Comparison of ENCODE assay signal across 1 cellular context in genomic region chr3:23940775-23941174, GRCh38.
TF ChIP-seq lines count a peak whose summit lies in the region.

No MANE protein-coding gene starts in this region.

TF ChIP-seq in K562, 482 proteins besides CTCF, POLR2A, EP300 and RAD21 (continued from another document and continues in another):
- TF ChIP-seq TSHZ1 (CRISPR knock-in tag; IDR thresholded peaks at IDR 0.05) (no peak), JUNB (CRISPR knock-in tag; conservative IDR thresholded peaks at IDR 0.05) (no peak), JUND (IDR thresholded peaks at IDR 0.05; ENCODE audit: borderline replicate concordance, low read depth, low read length) (peak; percentile 41; the same call in 1 of the 2 replicates), JUND (tag; IDR thresholded peaks at IDR 0.05; ENCODE audit: borderline replicate concordance, low read depth, low read length) (no peak; the same call in 2 of the 3 replicates), SRF (CRISPR knock-in tag; IDR thresholded peaks at IDR 0.05) (no peak), CREB1 (IDR thresholded peaks at IDR 0.05) (peak; percentile 88), CREB1 (CRISPR knock-in tag; IDR thresholded peaks at IDR 0.05) (peak; percentile 58; the same call in 1 of the 2 replicates), ZNF318 (IDR thresholded peaks at IDR 0.05; ENCODE audit: borderline replicate concordance in 1 of 2, low read depth in 1 of 2) (0 out of 4 replicates have a peak, but pooled peaks of 1 of the 2 experiments have one; percentile 19), DMBX1 (CRISPR knock-in tag; IDR thresholded peaks at IDR 0.05; ENCODE audit: borderline replicate concordance) (no peak), MEF2A (IDR thresholded peaks at IDR 0.05; ENCODE audit: control insufficient read depth, low read depth, low read length) (no peak), ZNF444 (CRISPR knock-in tag; IDR thresholded peaks at IDR 0.05) (no peak), NFE2 (IDR thresholded peaks at IDR 0.05; ENCODE audit: low read depth) (peak; percentile 98), ASH1L (IDR thresholded peaks at IDR 0.05; ENCODE audit: borderline replicate concordance, low read depth, partially characterized antibody) (no peak), FOXK2 (conservative IDR thresholded peaks at IDR 0.05 in 1 of 2, IDR thresholded peaks at IDR 0.05 in 1 of 2; ENCODE audit: low read depth in 2 of 2) (peak in 1 of 2 experiments; percentile 23; a peak in 2 of 4 replicates), RNF219 (CRISPR knock-in tag; IDR thresholded peaks at IDR 0.05) (no peak), TCFL5 (CRISPR knock-in tag; conservative IDR thresholded peaks at IDR 0.05) (no peak), ZHX1 (conservative IDR thresholded peaks at IDR 0.05; ENCODE audit: low read length) (no peak), REST (CRISPR knock-in tag; IDR thresholded peaks at IDR 0.05; ENCODE audit: low read depth) (no peak), TEAD4 (IDR thresholded peaks at IDR 0.05; ENCODE audit: low read length) (peak; percentile 44; the same call in 1 of the 2 replicates), TEAD4 (CRISPR knock-in tag; IDR thresholded peaks at IDR 0.05; ENCODE audit: borderline replicate concordance) (no peak), ZNF23 (CRISPR knock-in tag; IDR thresholded peaks at IDR 0.05) (no peak), ZC3H8 (IDR thresholded peaks at IDR 0.05) (no peak), MIER1 (IDR thresholded peaks at IDR 0.05; ENCODE audit: low read depth) (no peak), IRF1 (CRISPR knock-in tag; IDR thresholded peaks at IDR 0.05; ENCODE audit: borderline replicate concordance) (no peak), TBP (optimal IDR thresholded peaks at IDR 0.05; ENCODE audit: low read depth, low read length) (no peak), KLF6 (CRISPR knock-in tag; IDR thresholded peaks at IDR 0.05; ENCODE audit: borderline replicate concordance) (no peak), STAT5B (CRISPR knock-in tag; IDR thresholded peaks at IDR 0.05) (no peak), SMAD4 (CRISPR knock-in tag; conservative IDR thresholded peaks at IDR 0.05) (no peak), TAF15 (IDR thresholded peaks at IDR 0.05; ENCODE audit: low read depth, low read length) (no peak), MAFF (IDR thresholded peaks at IDR 0.05; ENCODE audit: low read length) (peak; percentile 84), KLF1 (tag; IDR thresholded peaks at IDR 0.05) (no peak), MAFG (tag; conservative IDR thresholded peaks at IDR 0.05) (peak; percentile 91), ZNF280A (IDR thresholded peaks at IDR 0.05; ENCODE audit: low read depth, partially characterized antibody) (no peak), NR2F6 (CRISPR knock-in tag; IDR thresholded peaks at IDR 0.05) (no peak), PHF8 (IDR thresholded peaks at IDR 0.05; ENCODE audit: borderline replicate concordance, low read length) (no peak), KAT8 (IDR thresholded peaks at IDR 0.05; ENCODE audit: low read depth) (no peak), ZNF77 (CRISPR knock-in tag; IDR thresholded peaks at IDR 0.05) (no peak), ATF7 (IDR thresholded peaks at IDR 0.05) (peak; percentile 55; the same call in 1 of the 2 replicates), CXXC5 (CRISPR knock-in tag; IDR thresholded peaks at IDR 0.05) (no peak)
